ENCODE assay signal across 17 cellular contexts in genomic region chrX:121781991-121782390, GRCh38.
DNase-seq lines count a peak whose midpoint lies in the region; ATAC-seq and TF ChIP-seq lines count a peak whose summit lies in the region.
"Had no signal": no experiment of that assay in that cellular context is flagged by ENCODE, and none has a peak within 500 bp of the region (broad histone marks: within the 10 kb centered on the region; RNA-seq: fewer than 3 reads in every experiment).

No MANE protein-coding gene starts in this region.

- in situ Hi-C loops in mammary epithelial cell (cut with MboI; ENCODE audit: low sequenced_read_pairs in 2 of 2) = no loop called here
- in situ Hi-C loops in gastrocnemius medialis (cut with MboI; ENCODE audit: low sequenced_read_pairs in 4 of 4) = no loop called here

- H3K36me3 ChIP-seq in breast epithelium (peaks cover 4% of the 10 kb centered on the region), mammary epithelial cell (ENCODE audit: insufficient read depth, low read length) (no peaks in the 10 kb centered on the region), gastrocnemius medialis (no peaks in the 10 kb centered on the region)
- H3K36me3 ChIP-seq: BLaER1 had no signal

- peak; percentile 92 for ATAC-seq in foreskin keratinocyte
- no peak for ATAC-seq in gastrocnemius medialis
- ATAC-seq: GM23338 had no signal

- peak; percentile 54 for DNase-seq in MCF 10A (ENCODE audit: unreplicated experiment)
- no peak for DNase-seq in breast epithelium (ENCODE audit: low spot score in 2 of 2)
- peak; percentile 84 for DNase-seq in mammary epithelial cell
- peak; percentile 77 to 89 for DNase-seq in foreskin keratinocyte
- no peak for DNase-seq in NCI-H146 treated with DMSO at 0.1 percent for 48 hours (lab: John Stamatoyannopoulos, UW; ENCODE audit: unreplicated experiment)
- DNase-seq in posterior vena cava (ENCODE audit: low spot score) = no peak
- no peak for DNase-seq in gastrocnemius medialis
- DNase-seq: 8988T; CD4-positive, alpha-beta memory T cell; DMS153; DMS79; GDM1; HCEC 1CT had no signal

- H3K4me3 Mint-ChIP-seq in MCF 10A (ENCODE audit: unreplicated experiment) = no peak overlapping the region
- H3K4me3 Mint-ChIP-seq: CD14-positive monocyte; CD4-positive, alpha-beta memory T cell; GM23338 had no signal

- H3K27me3 ChIP-seq in breast epithelium (no peaks in the 10 kb centered on the region), mammary epithelial cell (ENCODE audit: insufficient read depth, low read length) (no peaks in the 10 kb centered on the region), foreskin keratinocyte (no peaks in the 10 kb centered on the region), gastrocnemius medialis (no peaks in the 10 kb centered on the region)
- H3K27me3 ChIP-seq: BLaER1 had no signal

- TF ChIP-seq CTCF in MCF 10A (IDR thresholded peaks at IDR 0.05; ENCODE audit: unreplicated experiment) (no peak), breast epithelium (IDR thresholded peaks at IDR 0.05) (no peak), mammary epithelial cell (conservative IDR thresholded peaks at IDR 0.05 in 1 of 2, IDR thresholded peaks at IDR 0.05 in 1 of 2; ENCODE audit: extremely low read depth in 1 of 2, insufficient read depth in 1 of 2, low read depth in 1 of 2, low read length in 2 of 2) (no peak), foreskin keratinocyte (conservative IDR thresholded peaks at IDR 0.05) (no peak), gastrocnemius medialis (IDR thresholded peaks at IDR 0.05 in 4 of 5, conservative IDR thresholded peaks at IDR 0.05 in 1 of 5) (no peak)

- intact Hi-C loops in MCF 10A (cut with micrococcal nuclease) = no loop called here
- intact Hi-C loops in breast epithelium (cut with DNase I; ENCODE audit: low total_unique reads) = no loop called here
- intact Hi-C loops in mammary epithelial cell (cut with micrococcal nuclease) = no loop called here
- intact Hi-C loops in posterior vena cava (cut with DNase I) = no loop called here
- intact Hi-C loops in gastrocnemius medialis (cut with DNase I; ENCODE audit: low total_unique reads) = no loop called here

- BruUV-seq in MCF 10A (replicated peaks; lab: Mats Ljungman, UMichigan) (no TSS peak), mammary epithelial cell (replicated peaks; lab: Mats Ljungman, UMichigan) (no TSS peak)

- dilution Hi-C loops in mammary epithelial cell (cut with HindIII; ENCODE audit: low sequenced_read_pairs) = no loop called here

- H2AFZ ChIP-seq in mammary epithelial cell (ENCODE audit: low read depth, low read length) = no peak overlapping the region
- H2AFZ ChIP-seq: GM23338 had no signal

- H3K9ac ChIP-seq in mammary epithelial cell (ENCODE audit: insufficient read depth, low read length) = no peak overlapping the region
- H3K9ac ChIP-seq: BLaER1 had no signal

- no peak for TF ChIP-seq POLR2A in breast epithelium (IDR thresholded peaks at IDR 0.05)
- TF ChIP-seq POLR2A in gastrocnemius medialis (IDR thresholded peaks at IDR 0.05) = no peak

- H3K9me3 Mint-ChIP-seq in MCF 10A (ENCODE audit: unreplicated experiment) = no peaks in the 10 kb centered on the region
- H3K9me3 Mint-ChIP-seq: GM23338 had no signal

- no peaks in the 10 kb centered on the region for H3K9me3 ChIP-seq in breast epithelium
- no peaks in the 10 kb centered on the region for H3K9me3 ChIP-seq in mammary epithelial cell (replicated peaks; ENCODE audit: insufficient read depth, low read length)
- H3K9me3 ChIP-seq in gastrocnemius medialis = no peaks in the 10 kb centered on the region
- H3K9me3 ChIP-seq: BLaER1 had no signal

- H4K20me1 ChIP-seq in mammary epithelial cell (ENCODE audit: insufficient read depth, low read length) = no peaks in the 10 kb centered on the region
- H4K20me1 ChIP-seq: BLaER1 had no signal

- no peaks in the 10 kb centered on the region for H3K4me1 Mint-ChIP-seq in MCF 10A (ENCODE audit: insufficient read depth, unreplicated experiment)
- H3K4me1 Mint-ChIP-seq: CD14-positive monocyte; CD4-positive, alpha-beta memory T cell had no signal

- H3K4me3 ChIP-seq in breast epithelium (no peak overlapping the region), mammary epithelial cell (replicated peaks in 1 of 3; ENCODE audit: insufficient read depth in 1 of 3, low read depth in 2 of 3, low read length in 3 of 3) (no peak overlapping the region), gastrocnemius medialis (no peak overlapping the region)
- H3K4me3 ChIP-seq: BLaER1, GM23338 had no signal

- H3K27me3 Mint-ChIP-seq in MCF 10A (ENCODE audit: insufficient read depth, unreplicated experiment) = no peaks in the 10 kb centered on the region
- H3K27me3 Mint-ChIP-seq: CD4-positive, alpha-beta memory T cell had no signal

- H3K79me2 ChIP-seq in mammary epithelial cell (ENCODE audit: insufficient read depth, low read length) = no peaks in the 10 kb centered on the region

- no peak overlapping the region for H3K27ac ChIP-seq in breast epithelium
- no peak overlapping the region for H3K27ac ChIP-seq in mammary epithelial cell (ENCODE audit: insufficient read depth, low read depth, low read length)
- H3K27ac ChIP-seq in foreskin keratinocyte = no peak overlapping the region
- no peak overlapping the region for H3K27ac ChIP-seq in gastrocnemius medialis
- H3K27ac ChIP-seq: BLaER1, HL-60 had no signal

- no peak overlapping the region for H3K27ac Mint-ChIP-seq in MCF 10A (ENCODE audit: low read depth, unreplicated experiment)
- H3K27ac Mint-ChIP-seq: CD4-positive, alpha-beta memory T cell; GM23338 had no signal

- no peak overlapping the region for H3K4me2 ChIP-seq in mammary epithelial cell (ENCODE audit: insufficient read depth, low read depth, low read length)
- H3K4me2 ChIP-seq: BLaER1, GM23338 had no signal

- CTCF ChIA-PET in MCF 10A (lab: Yijun Ruan, JAX) = no interaction called here
- CTCF ChIA-PET in mammary epithelial cell (lab: Charles Lee; ENCODE audit: low non-redundant PET) = no interaction called here

- POLR2A ChIA-PET in MCF 10A (lab: Yijun Ruan, JAX) = no interaction called here

- H3K36me3 Mint-ChIP-seq in MCF 10A (ENCODE audit: insufficient read depth, unreplicated experiment) = no peaks in the 10 kb centered on the region
- H3K36me3 Mint-ChIP-seq: CD14-positive monocyte; CD4-positive, alpha-beta memory T cell had no signal

- H3K4me1 ChIP-seq in breast epithelium (no peaks in the 10 kb centered on the region), mammary epithelial cell (ENCODE audit: insufficient read depth, low read length) (no peaks in the 10 kb centered on the region), foreskin keratinocyte (peaks cover 4% of the 10 kb centered on the region), gastrocnemius medialis (no peaks in the 10 kb centered on the region)
- H3K4me1 ChIP-seq: BLaER1 had no signal

Comparison
In these comparisons a context has a peak if more than half of its experiments do, and no peak if none do; other contexts are left out.
1. DNase-seq: peak in MCF 10A (single experiment), mammary epithelial cell (single experiment) and foreskin keratinocyte (2 of 2); none in breast epithelium (0 of 2), NCI-H146 treated with DMSO at 0.1 percent for 48 hours (single experiment), posterior vena cava (single experiment) and gastrocnemius medialis (0 of 2).